Comparison of ENCODE assay signal across 12 cellular contexts in genomic region chr17:40178660-40179059, GRCh38. TPM values are rescaled to one million over a fixed set of nuclear protein-coding genes. Genes with fewer than 3 reads are reported as not detected.
DNase-seq lines count a peak whose midpoint lies in the region; ATAC-seq, FAIRE-seq and TF ChIP-seq lines count a peak whose summit lies in the region.
"Had no signal": no experiment of that assay in that cellular context is flagged by ENCODE, and none has a peak within 500 bp of the region (broad histone marks: within the 10 kb centered on the region; RNA-seq: fewer than 3 reads in every experiment).

No MANE protein-coding gene starts in this region.

- H3K27ac Mint-ChIP-seq in naive thymus-derived CD4-positive, alpha-beta T cell: no peak overlapping the region

- intact Hi-C loops in naive thymus-derived CD4-positive, alpha-beta T cell (cut with micrococcal nuclease): no loop called here

- peak overlapping the region; percentile 100 for H3K4me2 ChIP-seq in BLaER1

- H3K9me3 Mint-ChIP-seq in naive thymus-derived CD4-positive, alpha-beta T cell: no peaks in the 10 kb centered on the region

- H3K36me3 ChIP-seq in BLaER1: peaks cover 34% of the 10 kb centered on the region
- peaks cover 28% of the 10 kb centered on the region for H3K36me3 ChIP-seq in HUES48 (ENCODE audit: control insufficient read depth, insufficient read depth, low read length)
- peaks cover 10% of the 10 kb centered on the region for H3K36me3 ChIP-seq in bronchial epithelial cell (ENCODE audit: control insufficient read depth, insufficient read depth, low read length)
- H3K36me3 ChIP-seq in naive thymus-derived CD4-positive, alpha-beta T cell (ENCODE audit: control insufficient read depth in 2 of 3, insufficient read depth in 3 of 3, low read length in 3 of 3): no peaks in the 10 kb centered on the region
- H3K36me3 ChIP-seq: ovary had no signal

- H3K27ac ChIP-seq in BLaER1: no peak overlapping the region
- H3K27ac ChIP-seq in HUES48 (ENCODE audit: low read depth, low read length): no peak overlapping the region
- H3K27ac ChIP-seq in naive thymus-derived CD4-positive, alpha-beta T cell (ENCODE audit: low read depth, low read length): no peak overlapping the region
- H3K27ac ChIP-seq: ovary, upper lobe of right lung, WERI-Rb-1 had no signal

- peaks cover 0 to 14% (median under 1%) of the 10 kb centered on the region in 5 donors for H3K36me3 Mint-ChIP-seq in naive thymus-derived CD4-positive, alpha-beta T cell

- H3K9ac ChIP-seq in BLaER1 (peak overlapping the region; percentile 75), HUES48 (ENCODE audit: low read depth, low read length) (no peak overlapping the region)

- CTCF ChIA-PET in naive thymus-derived CD4-positive, alpha-beta T cell (lab: Charles Lee): no interaction called here

- H3K4me1 ChIP-seq in BLaER1: peaks cover 44% of the 10 kb centered on the region
- peaks cover 16% of the 10 kb centered on the region; the same call in 1 of the 2 replicates for H3K4me1 ChIP-seq in HUES48 (ENCODE audit: control insufficient read depth, insufficient read depth, low read length)
- peaks cover 5% of the 10 kb centered on the region in 2 donors for H3K4me1 ChIP-seq in naive thymus-derived CD4-positive, alpha-beta T cell (ENCODE audit: control insufficient read depth in 2 of 2, insufficient read depth in 2 of 2, low read length in 2 of 2)

- H3K27me3 ChIP-seq in BLaER1 (no peaks in the 10 kb centered on the region), HUES48 (ENCODE audit: control insufficient read depth, insufficient read depth, low read length) (no peaks in the 10 kb centered on the region), bronchial epithelial cell (ENCODE audit: control insufficient read depth, insufficient read depth, low read length) (no peaks in the 10 kb centered on the region)
- no peaks in the 10 kb centered on the region for H3K27me3 ChIP-seq in naive thymus-derived CD4-positive, alpha-beta T cell (ENCODE audit: control insufficient read depth in 2 of 2, insufficient read depth in 2 of 2, low read length in 2 of 2)
- H3K27me3 ChIP-seq: ovary, upper lobe of right lung had no signal

- no peak for FAIRE-seq in bronchial epithelial cell (lab: Jason Lieb, UNC)

- H3K4me3 ChIP-seq in BLaER1 (peak overlapping the region; percentile 73), HUES48 (ENCODE audit: low read depth, low read length) (peak overlapping the region; percentile 62), bronchial epithelial cell (ENCODE audit: low read depth, low read length) (peak overlapping the region; percentile 74)
- no peak overlapping the region for H3K4me3 ChIP-seq in naive thymus-derived CD4-positive, alpha-beta T cell (ENCODE audit: low read length)

- H3K27me3 Mint-ChIP-seq in naive thymus-derived CD4-positive, alpha-beta T cell: no peaks in the 10 kb centered on the region

- H3K4me1 Mint-ChIP-seq in naive thymus-derived CD4-positive, alpha-beta T cell: peaks cover 6 to 12% (median 9%) of the 10 kb centered on the region in 7 donors

- ATAC-seq in naive thymus-derived CD4-positive, alpha-beta T cell: no peak
- ATAC-seq in SK-N-SH treated with all-trans-retinoic acid at 6 μM for 48 hours: no peak
- ATAC-seq in GM19397 (IDR thresholded peaks at IDR 0.05; ENCODE audit: unreplicated experiment): no peak
- ATAC-seq: upper lobe of right lung had no signal

- peak overlapping the region; percentile 25 to 78 (median 54) for H3K4me3 Mint-ChIP-seq in naive thymus-derived CD4-positive, alpha-beta T cell

- TF ChIP-seq CTCF in bronchial epithelial cell (IDR thresholded peaks at IDR 0.05; ENCODE audit: insufficient read depth, low read length, severe bottlenecking): no peak

- peaks cover 15% of the 10 kb centered on the region; the same call in 1 of the 2 replicates for H4K20me1 ChIP-seq in BLaER1

- H3K9me3 ChIP-seq in BLaER1 (no peaks in the 10 kb centered on the region), HUES48 (ENCODE audit: control insufficient read depth, insufficient read depth, low read length) (no peaks in the 10 kb centered on the region)
- no peaks in the 10 kb centered on the region for H3K9me3 ChIP-seq in naive thymus-derived CD4-positive, alpha-beta T cell (ENCODE audit: control insufficient read depth in 2 of 3, low read length in 3 of 3)
- H3K9me3 ChIP-seq: ovary, upper lobe of right lung had no signal

- DNase-seq in bronchial epithelial cell (ENCODE audit: low read depth) (no peak), DMS 273 (lab: John Stamatoyannopoulos, UW; ENCODE audit: unreplicated experiment) (no peak)
- DNase-seq in naive thymus-derived CD4-positive, alpha-beta T cell: no peak
- no peak for DNase-seq in activated CD8-positive, alpha-beta memory T cell treated with anti-CD3 and anti-CD28 coated beads for 24 hours
- DNase-seq: NCI-H1436, WERI-Rb-1 had no signal

- POLR2A ChIA-PET in naive thymus-derived CD4-positive, alpha-beta T cell (lab: Charles Lee): no interaction called here

TF ChIP-seq in SK-N-SH treated with all-trans-retinoic acid at 6 μM for 48 hours, 23 proteins besides CTCF, POLR2A, EP300 and RAD21:
- TF ChIP-seq POU6F1 (CRISPR knock-in tag; IDR thresholded peaks at IDR 0.05; ENCODE audit: borderline replicate concordance, low read depth) (no peak), GLIS3 (CRISPR knock-in tag; IDR thresholded peaks at IDR 0.05) (no peak), RARB (CRISPR knock-in tag; IDR thresholded peaks at IDR 0.05) (no peak), ZFP3 (CRISPR knock-in tag; IDR thresholded peaks at IDR 0.05) (no peak), CREB5 (CRISPR knock-in tag; IDR thresholded peaks at IDR 0.05; ENCODE audit: low read depth) (no peak), SNAI2 (CRISPR knock-in tag; IDR thresholded peaks at IDR 0.05) (no peak), TOX (CRISPR knock-in tag; IDR thresholded peaks at IDR 0.05; ENCODE audit: borderline replicate concordance) (no peak)
- TF ChIP-seq, protein P1, sequence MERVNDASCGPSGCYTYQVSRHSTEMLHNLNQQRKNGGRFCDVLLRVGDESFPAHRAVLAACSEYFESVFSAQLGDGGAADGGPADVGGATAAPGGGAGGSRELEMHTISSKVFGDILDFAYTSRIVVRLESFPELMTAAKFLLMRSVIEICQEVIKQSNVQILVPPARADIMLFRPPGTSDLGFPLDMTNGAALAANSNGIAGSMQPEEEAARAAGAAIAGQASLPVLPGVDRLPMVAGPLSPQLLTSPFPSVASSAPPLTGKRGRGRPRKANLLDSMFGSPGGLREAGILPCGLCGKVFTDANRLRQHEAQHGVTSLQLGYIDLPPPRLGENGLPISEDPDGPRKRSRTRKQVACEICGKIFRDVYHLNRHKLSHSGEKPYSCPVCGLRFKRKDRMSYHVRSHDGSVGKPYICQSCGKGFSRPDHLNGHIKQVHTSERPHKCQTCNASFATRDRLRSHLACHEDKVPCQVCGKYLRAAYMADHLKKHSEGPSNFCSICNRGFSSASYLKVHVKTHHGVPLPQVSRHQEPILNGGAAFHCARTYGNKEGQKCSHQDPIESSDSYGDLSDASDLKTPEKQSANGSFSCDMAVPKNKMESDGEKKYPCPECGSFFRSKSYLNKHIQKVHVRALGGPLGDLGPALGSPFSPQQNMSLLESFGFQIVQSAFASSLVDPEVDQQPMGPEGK (CRISPR knock-in tag; IDR thresholded peaks at IDR 0.05; ENCODE audit: borderline replicate concordance): no peak
TF ChIP-seq in SK-N-SH treated with all-trans-retinoic acid at 6 μM for 48 hours: peak in this region for 0.

RNA-seq across cellular contexts. Expression of gene RAPGEFL1, which starts 1.4 kb away (rescaled TPM):
- total RNA-seq in bronchial epithelial cell: 11.1 and 30.0 TPM in 2 replicates
- total RNA-seq in naive thymus-derived CD4-positive, alpha-beta T cell: 10 to 100 TPM in 1 of 5 experiments, 1 to 10 TPM in 4; 5.0 to 10.7 (median 6.3) TPM
- polyA plus RNA-seq in naive thymus-derived CD4-positive, alpha-beta T cell: under 1 TPM; 0.24 to 0.47 TPM

RNA-seq across cellular contexts. Expression of gene CASC3, which starts 38.3 kb away (rescaled TPM):
- total RNA-seq in bronchial epithelial cell: 14.7 and 15.3 TPM in 2 replicates
- total RNA-seq in naive thymus-derived CD4-positive, alpha-beta T cell: 100 to 1,000 TPM in 4 of 5 experiments, 10 to 100 TPM in 1; 93.4 to 160 (median 144) TPM
- polyA plus RNA-seq in naive thymus-derived CD4-positive, alpha-beta T cell: 10 to 100 TPM; 43.5 to 51.5 TPM

RNA-seq across cellular contexts. Expression of gene WIPF2, which starts 40.4 kb away (rescaled TPM):
- 6.3 and 8.8 TPM in 2 replicates for total RNA-seq in bronchial epithelial cell
- total RNA-seq in naive thymus-derived CD4-positive, alpha-beta T cell: 10 to 100 TPM; 24.8 to 31.8 (median 28.6) TPM
- 1 to 10 TPM; 5.0 to 8.7 TPM for polyA plus RNA-seq in naive thymus-derived CD4-positive, alpha-beta T cell

RNA-seq across cellular contexts. Expression of gene MSL1, which starts 56.9 kb away (rescaled TPM):
- total RNA-seq in bronchial epithelial cell: 27.1 and 32.5 TPM in 2 replicates
- total RNA-seq in naive thymus-derived CD4-positive, alpha-beta T cell: 100 to 1,000 TPM in 4 of 5 experiments, 10 to 100 TPM in 1; 97.0 to 145 (median 113) TPM
- polyA plus RNA-seq in naive thymus-derived CD4-positive, alpha-beta T cell: 10 to 100 TPM in 1 of 2 donors, 1 to 10 TPM in 1; 8.0 to 11.3 TPM
